15 cellular contexts compared by ENCODE assay signal in the genomic region with DNA sequence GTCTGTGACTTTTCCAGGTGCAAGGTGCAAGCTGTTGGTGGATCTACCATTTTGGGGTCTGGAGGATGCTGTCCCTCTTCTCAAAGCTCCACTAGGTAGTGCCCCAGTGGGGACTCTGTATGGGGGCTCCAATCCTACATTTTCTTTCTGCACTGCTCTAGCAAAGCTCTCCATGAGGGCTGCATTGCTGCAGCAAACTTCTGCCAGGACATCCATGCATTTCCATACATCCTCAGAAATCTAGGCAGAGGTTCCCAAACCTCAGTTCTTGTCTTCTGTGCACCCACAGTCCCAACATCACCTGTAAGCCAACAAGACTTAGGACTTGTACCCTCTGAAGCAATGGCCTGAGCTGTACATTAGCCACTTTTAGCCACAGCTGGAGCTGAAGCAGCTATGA.
"Had no signal": no experiment of that assay in that cellular context is flagged by ENCODE, and none has a peak within 500 bp of the region (broad histone marks: within the 10 kb centered on the region; RNA-seq: fewer than 3 reads in every experiment).

No MANE protein-coding gene starts in this region.

- H3K27me3 ChIP-seq: dorsolateral prefrontal cortex, gastrocnemius medialis, heart right ventricle, tibial artery, upper lobe of left lung, uterus had no signal

- H3K36me3 ChIP-seq: gastrocnemius medialis, heart right ventricle, tibial artery, upper lobe of left lung, uterus had no signal

- H3K27ac ChIP-seq: dorsolateral prefrontal cortex, gastrocnemius medialis, heart right ventricle, tibial artery, upper lobe of left lung, uterus had no signal

- DNase-seq: cortex of kidney; dorsolateral prefrontal cortex; effector CD8-positive, alpha-beta T cell; gastrocnemius medialis; heart right ventricle; hypothalamus; mammary epithelial cell; mucosa of descending colon; naive thymus-derived CD8-positive, alpha-beta T cell; right cardiac atrium; stimulated activated CD4-positive, alpha-beta T cell treated with anti-CD3 and anti-CD28 coated beads, Interleukin-4, amount 100 ng/mL, for 24 hours; tibial artery; upper lobe of left lung; uterus had no signal

- H3K4me2 ChIP-seq: smooth muscle cell had no signal

- H3K4me3 ChIP-seq: dorsolateral prefrontal cortex, gastrocnemius medialis, heart right ventricle, mucosa of descending colon, smooth muscle cell, tibial artery, upper lobe of left lung, uterus had no signal

- H3K4me1 ChIP-seq: gastrocnemius medialis, heart right ventricle, tibial artery, upper lobe of left lung, uterus had no signal
